Comparison of ENCODE assay signal across 15 cellular contexts in the genomic region with DNA sequence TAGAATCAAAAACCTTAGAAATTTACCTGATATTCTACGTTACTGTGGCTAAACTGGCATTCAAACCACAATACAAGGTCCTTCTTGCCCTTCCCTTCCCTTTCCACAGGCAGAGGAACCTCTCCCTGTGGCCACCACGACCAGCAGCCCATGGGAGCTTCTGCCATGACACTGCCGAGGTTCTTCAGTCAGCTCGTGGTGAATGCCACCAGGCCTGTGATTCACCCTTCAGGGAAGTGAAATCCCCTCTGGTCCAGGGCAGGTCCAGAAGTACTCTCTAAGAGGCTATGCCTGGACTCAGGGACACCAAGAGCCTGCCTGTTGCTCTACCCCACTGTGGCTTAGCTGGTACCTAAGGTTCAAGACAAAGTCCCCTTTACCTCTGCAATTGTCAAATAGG.
"Had no signal": no experiment of that assay in that cellular context is flagged by ENCODE, and none has a peak within 500 bp of the region (broad histone marks: within the 10 kb centered on the region; RNA-seq: fewer than 3 reads in every experiment).

No MANE protein-coding gene starts in this region.

- ATAC-seq: psoas muscle had no signal

- H3K27ac ChIP-seq: left lung, parathyroid adenoma, psoas muscle, sigmoid colon, skin epidermis had no signal

- DNase-seq: effector CD4-positive, alpha-beta T cell; foreskin melanocyte; islet precursor cell; left lung; naive B cell; psoas muscle; retina; sigmoid colon; stimulated activated CD4-positive, alpha-beta T cell treated with anti-CD3 and anti-CD28 coated beads, Interleukin-12 subunit alpha, Interleukin-12 subunit beta, amount 100 ng/mL, for 4 hours; stimulated activated CD4-positive, alpha-beta T cell treated with anti-CD3 and anti-CD28 coated beads, Interleukin-2, amount 100 ng/mL, for 48 hours; stimulated activated naive CD4-positive, alpha-beta T cell treated with Interleukin-2 at 50 U/mL for 16 hours; trophoblast cell had no signal

- H3K4me1 ChIP-seq: left lung, parathyroid adenoma, psoas muscle, sigmoid colon had no signal

- H3K9me3 ChIP-seq: sigmoid colon had no signal

- H3K27me3 ChIP-seq: left lung, sigmoid colon had no signal

- H3K4me3 ChIP-seq: coronary artery, left lung, psoas muscle, sigmoid colon, skin epidermis had no signal

- H3K36me3 ChIP-seq: left lung, sigmoid colon had no signal
